ENCODE assay signal across 9 cellular contexts in the genomic region with DNA sequence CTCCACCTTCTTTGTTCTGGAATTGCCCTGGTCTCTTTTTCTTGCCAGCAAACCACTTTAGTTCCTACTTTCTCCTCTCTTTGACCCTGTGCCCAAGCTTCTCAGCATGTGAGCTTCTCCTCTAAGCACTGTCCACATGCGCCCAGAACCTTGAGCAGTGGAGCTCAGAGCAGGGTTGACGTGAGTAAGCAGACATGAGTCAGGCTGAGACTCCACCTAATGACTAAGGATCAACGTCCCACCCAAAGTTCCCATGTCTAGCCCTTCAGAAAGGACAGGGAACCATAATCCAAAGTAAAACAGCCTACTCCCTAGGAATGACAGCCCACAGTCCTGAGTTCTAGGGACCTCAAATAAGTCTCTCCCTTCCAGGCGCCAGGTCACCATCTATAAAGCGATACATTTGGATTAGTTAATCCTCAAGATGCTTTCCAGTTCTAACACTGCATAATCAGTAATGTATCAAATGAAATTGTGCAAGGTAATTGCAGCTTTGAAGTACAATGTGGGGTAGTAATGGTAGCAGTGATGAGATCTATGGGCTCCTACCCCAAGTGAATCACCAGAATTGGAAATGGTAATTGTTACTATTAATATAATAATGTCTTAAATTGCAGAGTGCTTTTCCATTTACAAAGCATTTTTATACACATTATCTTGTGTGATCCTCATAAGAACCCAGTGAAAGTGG. TPM values are rescaled to one million over a fixed set of nuclear protein-coding genes. Genes with fewer than 3 reads are reported as not detected.
DNase-seq lines count a peak whose midpoint lies in the region; TF ChIP-seq lines count a peak whose summit lies in the region.
"Had no signal": no experiment of that assay in that cellular context is flagged by ENCODE, and none has a peak within 500 bp of the region (broad histone marks: within the 10 kb centered on the region; RNA-seq: fewer than 3 reads in every experiment).

No MANE protein-coding gene starts in this region.

- TF ChIP-seq POLR2A in Peyer's patch (IDR thresholded peaks at IDR 0.05) = no peak

- TF ChIP-seq CTCF in Peyer's patch (IDR thresholded peaks at IDR 0.05) = no peak
- TF ChIP-seq CTCF in retinal pigment epithelial cell (conservative IDR thresholded peaks at IDR 0.05; ENCODE audit: low read depth, low read length) = no peak

- peaks cover 0 to 12% (median 0%) of the 10 kb centered on the region in 4 donors for H3K4me1 ChIP-seq in Peyer's patch

- DNase-seq in EL (peak; percentile 94), Peyer's patch (peak in 2 of 3 donors; percentile 57 to 79), fibroblast of gingiva (ENCODE audit: low read depth) (peak; percentile 74), retinal pigment epithelial cell (ENCODE audit: low read depth) (peak; percentile 74), NCI-H1105 (lab: John Stamatoyannopoulos, UW) (no peak), iPS-NIHi7 (ENCODE audit: extremely low spot score) (no peak)
- no peak for DNase-seq in stimulated activated naive CD4-positive, alpha-beta T cell treated with Interleukin-2 at 50 U/mL for 16 hours (lab: John Stamatoyannopoulos, UW)
- no peak for DNase-seq in activated T-cell treated with anti-CD3 and anti-CD28 coated beads, Interleukin-2, amount 50 U/mL, for 48 hours
- DNase-seq: GF-D8 had no signal

- peak overlapping the region in 2 of 4 donors; percentile 44 to 60 for H3K27ac ChIP-seq in Peyer's patch

- H3K9me3 ChIP-seq in Peyer's patch = no peaks in the 10 kb centered on the region

- H3K4me3 ChIP-seq in Peyer's patch = no peak overlapping the region
- no peak overlapping the region for H3K4me3 ChIP-seq in retinal pigment epithelial cell (ENCODE audit: low read length)

- no peaks in the 10 kb centered on the region for H3K36me3 ChIP-seq in Peyer's patch

- H3K27me3 ChIP-seq in Peyer's patch = no peaks in the 10 kb centered on the region

RNA-seq across cellular contexts. Expression of gene KCNMA1, which starts 44.5 kb away (rescaled TPM):
- total RNA-seq in Peyer's patch = 10 to 100 TPM; 17.8 to 29.1 (median 23.9) TPM

Comparison
In these comparisons a context has a peak if more than half of its experiments do, and no peak if none do; other contexts are left out.
1. DNase-seq: peak in EL (single experiment), Peyer's patch (2 of 3), fibroblast of gingiva (single experiment) and retinal pigment epithelial cell (single experiment); none in NCI-H1105 (single experiment), stimulated activated naive CD4-positive, alpha-beta T cell treated with Interleukin-2 at 50 U/mL for 16 hours (single experiment), iPS-NIHi7 (single experiment) and activated T-cell treated with anti-CD3 and anti-CD28 coated beads, Interleukin-2, amount 50 U/mL, for 48 hours (0 of 2).